Comparison of ENCODE assay signal across 14 cellular contexts in genomic region chr12:107374136-107374535, GRCh38.
DNase-seq lines count a peak whose midpoint lies in the region; ATAC-seq, FAIRE-seq and TF ChIP-seq lines count a peak whose summit lies in the region.
"Had no signal": no experiment of that assay in that cellular context is flagged by ENCODE, and none has a peak within 500 bp of the region (broad histone marks: within the 10 kb centered on the region; RNA-seq: fewer than 3 reads in every experiment).

No MANE protein-coding gene starts in this region.

- no peak overlapping the region for H3K4ac ChIP-seq in H1 (replicated peaks; ENCODE audit: insufficient read length, low read depth, low read length)

- POLR2A ChIA-PET in T-cell (lab: Charles Lee) = interaction anchor here in 1 of 2 donors (0.6 kb wide), 1 partner anchor 311 kb away, joined by 6 read pairs; the partner anchor contains the start of gene PWP1
- POLR2A ChIA-PET in H1 (lab: Charles Lee; ENCODE audit: partially characterized antibody) = interaction anchor here (0.7 to 1.0 kb wide), 2 partner anchors 10 to 54 kb away, joined by 3 read pairs; no protein-coding TSS in a partner anchor

- H2BK5ac ChIP-seq in H1 (ENCODE audit: low read depth, low read length) = no peak overlapping the region

- no peak overlapping the region for H2BK12ac ChIP-seq in H1 (ENCODE audit: low read depth, low read length)

- H3K79me2 ChIP-seq in H1 (ENCODE audit: control insufficient read depth in 1 of 2, insufficient read depth in 2 of 2, low read length in 2 of 2) = no peaks in the 10 kb centered on the region
- H3K79me2 ChIP-seq: hepatocyte had no signal

- H2BK120ac ChIP-seq in H1 (replicated peaks; ENCODE audit: low read depth, low read length) = no peak overlapping the region

- no peak overlapping the region for H3K4me3 ChIP-seq in H1 (ENCODE audit: extremely low read depth in 1 of 4, insufficient read depth in 2 of 4, low read depth in 3 of 4, low read length in 4 of 4)
- H3K4me3 ChIP-seq: hepatocyte, PC-9 had no signal

- no peaks in the 10 kb centered on the region for H3K9me3 Mint-ChIP-seq in activated T-cell treated with anti-CD3 and anti-CD28 coated beads, Interleukin-2, amount 50 U/mL, for 4 hours
- no peaks in the 10 kb centered on the region for H3K9me3 Mint-ChIP-seq in T-cell
- no peaks in the 10 kb centered on the region for H3K9me3 Mint-ChIP-seq in stimulated activated naive CD8-positive, alpha-beta T cell treated with anti-CD3 and anti-CD28 coated beads, Interleukin-15, amount 100 ng/mL, for 72 hours

- no peak for TF ChIP-seq RAD21 in H1 (IDR thresholded peaks at IDR 0.05 in 1 of 2, conservative IDR thresholded peaks at IDR 0.05 in 1 of 2; ENCODE audit: low read depth in 2 of 2, low read length in 2 of 2)

- no peaks in the 10 kb centered on the region for H3K9me3 ChIP-seq in H1 (ENCODE audit: insufficient read depth in 2 of 2, low read depth in 1 of 2, low read length in 1 of 2)

- FAIRE-seq in H1 (lab: Jason Lieb, UNC) = no peak
- FAIRE-seq: GM19239 had no signal

- H3K27me3 ChIP-seq in H1 (replicated peaks in 1 of 4; ENCODE audit: control insufficient read depth in 3 of 4, extremely low read depth in 1 of 4, insufficient read depth in 3 of 4, low read length in 3 of 4) = no peaks in the 10 kb centered on the region
- H3K27me3 ChIP-seq: hepatocyte had no signal

- H3K27ac ChIP-seq in H1 (ENCODE audit: low read depth, low read length) = no peak overlapping the region
- H3K27ac ChIP-seq: hepatocyte, PC-9 had no signal

- H3K27ac Mint-ChIP-seq in T-cell = peak overlapping the region; percentile 90 to 93
- peak overlapping the region; percentile 89 to 92 for H3K27ac Mint-ChIP-seq in stimulated activated naive CD8-positive, alpha-beta T cell treated with anti-CD3 and anti-CD28 coated beads, Interleukin-15, amount 100 ng/mL, for 72 hours

- no peaks in the 10 kb centered on the region for H3K27me3 Mint-ChIP-seq in activated T-cell treated with anti-CD3 and anti-CD28 coated beads, Interleukin-2, amount 50 U/mL, for 4 hours (ENCODE audit: low read depth)
- no peaks in the 10 kb centered on the region for H3K27me3 Mint-ChIP-seq in T-cell
- no peaks in the 10 kb centered on the region for H3K27me3 Mint-ChIP-seq in stimulated activated naive CD8-positive, alpha-beta T cell treated with anti-CD3 and anti-CD28 coated beads, Interleukin-15, amount 100 ng/mL, for 72 hours

- ATAC-seq in activated T-cell treated with anti-CD3 and anti-CD28 coated beads, Interleukin-2, amount 50 U/mL, for 4 hours = no peak
- ATAC-seq in T-cell (replicated peaks in 1 of 4) (no peak), GM21723 (IDR thresholded peaks at IDR 0.05; ENCODE audit: unreplicated experiment) (no peak)
- no peak for ATAC-seq in stimulated activated naive CD8-positive, alpha-beta T cell treated with anti-CD3 and anti-CD28 coated beads, Interleukin-15, amount 100 ng/mL, for 72 hours

- WGBS in H1 (ENCODE audit: extremely low coverage in 1 of 2, insufficient coverage in 1 of 2, insufficient read length in 1 of 2, insufficient replicate concordance in 2 of 2, low coverage in 1 of 2, low lambda C conversion rate in 2 of 2, missing lambda C conversion rate in 1 of 2), 2 experiments = 81% methylated on average over 5 of the region's 8 CpGs; no CpG with 5 or more reads in 1 of the 2 experiments

- H2BK15ac ChIP-seq in H1 (ENCODE audit: low read length) = no peak overlapping the region

- no peak overlapping the region for H2AK5ac ChIP-seq in H1 (ENCODE audit: low read depth, low read length)

- CTCF ChIA-PET in T-cell (lab: Charles Lee) = interaction anchor here (1.0 to 2.3 kb wide), 4 partner anchors 15 to 53 kb away, joined by 3 to 7 read pairs (median 6); no protein-coding TSS in a partner anchor
- CTCF ChIA-PET in H1 (lab: Charles Lee; ENCODE audit: partially characterized antibody) = interaction anchor here (0.9 to 1.6 kb wide), 4 partner anchors 18 to 242 kb away, joined by 3 to 5 read pairs (median 3); no protein-coding TSS in a partner anchor

- no peaks in the 10 kb centered on the region for H3K36me3 ChIP-seq in H1 (ENCODE audit: control insufficient read depth in 2 of 4, insufficient read depth in 4 of 4, low read length in 3 of 4)

- no peaks in the 10 kb centered on the region for H3K36me3 Mint-ChIP-seq in activated T-cell treated with anti-CD3 and anti-CD28 coated beads, Interleukin-2, amount 50 U/mL, for 4 hours (ENCODE audit: insufficient read depth)
- no peaks in the 10 kb centered on the region for H3K36me3 Mint-ChIP-seq in T-cell

- H4K20me1 ChIP-seq in H1 (replicated peaks in 1 of 2; ENCODE audit: control insufficient read depth in 1 of 2, insufficient read depth in 2 of 2, low read length in 2 of 2) = no peaks in the 10 kb centered on the region

- H3K4me1 ChIP-seq in H1 (replicated peaks in 1 of 4; ENCODE audit: control insufficient read depth in 3 of 4, insufficient read depth in 4 of 4, low read length in 3 of 4) = peaks cover 0 to 9% (median 2%) of the 10 kb centered on the region in 4 experiments; a peak in 4 of 7 replicates

- H3K23me2 ChIP-seq in H1 (ENCODE audit: low read depth, low read length) = no peaks in the 10 kb centered on the region; the same call in 1 of the 2 replicates

- H3K4me2 ChIP-seq in H1 (ENCODE audit: insufficient read depth in 1 of 2, low read depth in 2 of 2, low read length in 2 of 2) = no peak overlapping the region
- H3K4me2 ChIP-seq: hepatocyte, PC-9 had no signal

- H3K18ac ChIP-seq in H1 (ENCODE audit: extremely low read depth, low read length) = 0 out of 2 replicates have a peak overlapping the region, but pooled peaks have one; percentile 21

- H2BK20ac ChIP-seq in H1 (ENCODE audit: low read length) = no peak overlapping the region

- peaks cover 61% of the 10 kb centered on the region for H3K4me1 Mint-ChIP-seq in activated T-cell treated with anti-CD3 and anti-CD28 coated beads, Interleukin-2, amount 50 U/mL, for 4 hours (ENCODE audit: low read depth)
- H3K4me1 Mint-ChIP-seq in T-cell = peaks cover 62 to 86% (median 70%) of the 10 kb centered on the region in 3 donors
- peaks cover 90% of the 10 kb centered on the region for H3K4me1 Mint-ChIP-seq in stimulated activated naive CD8-positive, alpha-beta T cell treated with anti-CD3 and anti-CD28 coated beads, Interleukin-15, amount 100 ng/mL, for 72 hours

- no peak for TF ChIP-seq EP300 in H1 (IDR thresholded peaks at IDR 0.05; ENCODE audit: borderline replicate concordance in 1 of 2, low read depth in 2 of 2, low read length in 2 of 2)

- peak overlapping the region; percentile 31 for H3K4me3 Mint-ChIP-seq in activated T-cell treated with anti-CD3 and anti-CD28 coated beads, Interleukin-2, amount 50 U/mL, for 4 hours
- peak overlapping the region; percentile 4 to 73 (median 21) for H3K4me3 Mint-ChIP-seq in T-cell
- H3K4me3 Mint-ChIP-seq in stimulated activated naive CD8-positive, alpha-beta T cell treated with anti-CD3 and anti-CD28 coated beads, Interleukin-15, amount 100 ng/mL, for 72 hours = peak overlapping the region; percentile 49 to 81

- TF ChIP-seq POLR2A in H1 (IDR thresholded peaks at IDR 0.05; ENCODE audit: control extremely low read depth in 1 of 2, low read depth in 2 of 2, low read length in 2 of 2) = no peak

- 0 out of 2 replicates have a peak overlapping the region, but pooled peaks have one; percentile 54 for H2AFZ ChIP-seq in H1 (ENCODE audit: low read length)
- H2AFZ ChIP-seq: hepatocyte, PC-9 had no signal

- H3K23ac ChIP-seq in H1 (ENCODE audit: insufficient read length) = no peak overlapping the region

- H3K79me1 ChIP-seq in H1 (ENCODE audit: low read depth, low read length) = no peaks in the 10 kb centered on the region; the same call in 1 of the 2 replicates

- no peak for DNase-seq in activated T-cell treated with anti-CD3 and anti-CD28 coated beads, Interleukin-2, amount 50 U/mL, for 4 hours
- no peak for DNase-seq in activated T-cell treated with anti-CD3 and anti-CD28 coated beads, Interleukin-2, amount 50 U/mL, for 1 hour
- DNase-seq in T-cell (peak in 2 of 34 experiments; percentile 11 to 17), H1 (ENCODE audit: low read depth in 1 of 2, low spot score in 2 of 2) (no peak), NCI-H128 (lab: John Stamatoyannopoulos, UW; ENCODE audit: unreplicated experiment) (no peak), SKM-1 treated with dmso at 0.1 percent for 144 hours (lab: John Stamatoyannopoulos, UW; ENCODE audit: unreplicated experiment) (no peak)
- no peak for DNase-seq in stimulated activated naive CD8-positive, alpha-beta T cell treated with anti-CD3 and anti-CD28 coated beads, Interleukin-15, amount 100 ng/mL, for 72 hours
- DNase-seq: Kasumi-1, NCI-H1694 treated with DMSO at 0.1 percent for 48 hours, NCI-H524, PC-9 had no signal

- no peak overlapping the region for H3K9ac ChIP-seq in H1 (replicated peaks in 1 of 4; ENCODE audit: extremely low read depth in 1 of 4, low read depth in 3 of 4, low read length in 3 of 4)

- H4K5ac ChIP-seq in H1 (ENCODE audit: insufficient read length, low read depth, low read length) = no peak overlapping the region

- H3K14ac ChIP-seq in H1 (ENCODE audit: insufficient read length) = no peak overlapping the region

- no peak overlapping the region for H4K91ac ChIP-seq in H1 (replicated peaks; ENCODE audit: insufficient read length, low read length)

- no peak overlapping the region for H3K56ac ChIP-seq in H1 (replicated peaks; ENCODE audit: insufficient read length, low read depth, low read length)

- no peak for TF ChIP-seq CTCF in H1 (IDR thresholded peaks at IDR 0.05; ENCODE audit: control extremely low read depth in 1 of 3, insufficient read depth in 1 of 3, low read depth in 1 of 3, low read length in 3 of 3)

- H4K8ac ChIP-seq in H1 (ENCODE audit: extremely low read depth, insufficient read depth, low read length) = no peak overlapping the region

TF ChIP-seq in H1, 55 proteins besides CTCF, POLR2A, EP300 and RAD21:
- TF ChIP-seq JUND (IDR thresholded peaks at IDR 0.05; ENCODE audit: low read length) (no peak), GABPA (IDR thresholded peaks at IDR 0.05; ENCODE audit: borderline replicate concordance, insufficient read depth, low read length) (no peak), CREB1 (IDR thresholded peaks at IDR 0.05) (no peak), ATF2 (IDR thresholded peaks at IDR 0.05; ENCODE audit: low read length) (no peak)
